26 cellular contexts compared by ENCODE assay signal in the genomic region with DNA sequence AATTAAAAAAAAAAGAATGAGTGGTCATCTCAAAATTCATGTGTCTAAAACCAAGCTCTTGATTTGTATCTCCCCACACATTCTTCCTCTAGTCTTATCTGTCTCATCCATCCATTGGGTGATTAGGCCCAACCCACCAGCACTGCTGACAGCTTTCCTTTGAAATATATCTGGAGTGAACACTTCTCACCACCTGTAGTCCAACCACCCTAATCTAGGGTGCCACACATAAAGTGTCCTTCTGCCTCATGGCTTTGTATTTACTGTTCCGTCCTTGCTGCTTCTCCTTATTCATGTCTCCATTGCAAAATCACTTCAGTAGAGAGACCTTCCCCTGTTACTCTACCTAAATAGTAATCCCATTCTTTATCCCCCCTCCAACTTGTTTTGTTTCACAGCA.
"Had no signal": no experiment of that assay in that cellular context is flagged by ENCODE, and none has a peak within 500 bp of the region (broad histone marks: within the 10 kb centered on the region; RNA-seq: fewer than 3 reads in every experiment).

No MANE protein-coding gene starts in this region.

- DNase-seq: dorsolateral prefrontal cortex; effector CD4-positive, alpha-beta T cell; gastrocnemius medialis; kidney; stimulated activated CD4-positive, alpha-beta T cell treated with anti-CD3 and anti-CD28 coated beads, Interleukin-12 subunit alpha, Interleukin-12 subunit beta, amount 100 ng/mL, for 4 hours; stimulated activated CD4-positive, alpha-beta T cell treated with anti-CD3 and anti-CD28 coated beads, Interleukin-1b, Interleukin-23, amount 100 ng/mL, for 48 hours; stimulated activated CD4-positive, alpha-beta T cell treated with anti-CD3 and anti-CD28 coated beads, Interleukin-4, amount 100 ng/mL, for 1 hour; stimulated activated CD8-positive, alpha-beta memory T cell treated with anti-CD3 and anti-CD28 coated beads, Interleukin-4, amount 100 ng/mL, for 48 hours; stimulated activated naive CD4-positive, alpha-beta T cell; stimulated activated naive CD8-positive, alpha-beta T cell treated with anti-CD3 and anti-CD28 coated beads, Interleukin-15, amount 100 ng/mL, for 72 hours; transverse colon; upper lobe of right lung; uterus had no signal

- H3K4me2 ChIP-seq: hepatocyte, neural progenitor cell, smooth muscle cell had no signal

- H3K27ac Mint-ChIP-seq: memory B cell; natural killer cell treated with Interleukin-12 subunit alpha and Interleukin-12 subunit beta and Interleukin-15 and Interleukin-18, amount 100 ng/mL, for 72 hours; progenitor cell of endocrine pancreas; stimulated activated naive CD8-positive, alpha-beta T cell treated with anti-CD3 and anti-CD28 coated beads, Interleukin-15, amount 100 ng/mL, for 72 hours had no signal

- ATAC-seq: esophagus mucosa; gastrocnemius medialis; left lobe of liver; sciatic nerve; stimulated activated naive CD8-positive, alpha-beta T cell treated with anti-CD3 and anti-CD28 coated beads, Interleukin-15, amount 100 ng/mL, for 72 hours; upper lobe of right lung had no signal

- H3K4me3 ChIP-seq: dorsolateral prefrontal cortex, gastrocnemius medialis, hepatocyte, lung, neural progenitor cell, right atrium auricular region, smooth muscle cell, suprapubic skin, transverse colon, upper lobe of right lung, uterus had no signal

- H3K4me1 Mint-ChIP-seq: memory B cell; stimulated activated naive CD8-positive, alpha-beta T cell treated with anti-CD3 and anti-CD28 coated beads, Interleukin-15, amount 100 ng/mL, for 72 hours had no signal

- H3K36me3 ChIP-seq: gastrocnemius medialis, neural progenitor cell, right atrium auricular region, suprapubic skin, transverse colon, upper lobe of right lung, uterus had no signal

- H3K27me3 ChIP-seq: dorsolateral prefrontal cortex, gastrocnemius medialis, hepatocyte, neural progenitor cell, right atrium auricular region, suprapubic skin, transverse colon, upper lobe of right lung, uterus had no signal

- H3K36me3 Mint-ChIP-seq: memory B cell; natural killer cell treated with Interleukin-12 subunit alpha and Interleukin-12 subunit beta and Interleukin-15 and Interleukin-18, amount 100 ng/mL, for 72 hours had no signal

- H3K79me2 ChIP-seq: hepatocyte, parathyroid adenoma had no signal

- H2AFZ ChIP-seq: hepatocyte, parathyroid adenoma had no signal

- H3K9ac ChIP-seq: neural progenitor cell, parathyroid adenoma had no signal

- H3K9me3 ChIP-seq: gastrocnemius medialis, right atrium auricular region, suprapubic skin, transverse colon, upper lobe of right lung, uterus had no signal

- H3K9me3 Mint-ChIP-seq: natural killer cell treated with Interleukin-12 subunit alpha and Interleukin-12 subunit beta and Interleukin-15 and Interleukin-18, amount 100 ng/mL, for 72 hours had no signal

- H3K27me3 Mint-ChIP-seq: progenitor cell of endocrine pancreas; stimulated activated naive CD8-positive, alpha-beta T cell treated with anti-CD3 and anti-CD28 coated beads, Interleukin-15, amount 100 ng/mL, for 72 hours had no signal

- H3K4me3 Mint-ChIP-seq: memory B cell; natural killer cell treated with Interleukin-12 subunit alpha and Interleukin-12 subunit beta and Interleukin-15 and Interleukin-18, amount 100 ng/mL, for 72 hours; neural progenitor cell; stimulated activated naive CD8-positive, alpha-beta T cell treated with anti-CD3 and anti-CD28 coated beads, Interleukin-15, amount 100 ng/mL, for 72 hours had no signal

- H3K4me1 ChIP-seq: gastrocnemius medialis, neural progenitor cell, right atrium auricular region, suprapubic skin, transverse colon, upper lobe of right lung, uterus had no signal
